ENCODE assay signal across 8 cellular contexts in the genomic region with DNA sequence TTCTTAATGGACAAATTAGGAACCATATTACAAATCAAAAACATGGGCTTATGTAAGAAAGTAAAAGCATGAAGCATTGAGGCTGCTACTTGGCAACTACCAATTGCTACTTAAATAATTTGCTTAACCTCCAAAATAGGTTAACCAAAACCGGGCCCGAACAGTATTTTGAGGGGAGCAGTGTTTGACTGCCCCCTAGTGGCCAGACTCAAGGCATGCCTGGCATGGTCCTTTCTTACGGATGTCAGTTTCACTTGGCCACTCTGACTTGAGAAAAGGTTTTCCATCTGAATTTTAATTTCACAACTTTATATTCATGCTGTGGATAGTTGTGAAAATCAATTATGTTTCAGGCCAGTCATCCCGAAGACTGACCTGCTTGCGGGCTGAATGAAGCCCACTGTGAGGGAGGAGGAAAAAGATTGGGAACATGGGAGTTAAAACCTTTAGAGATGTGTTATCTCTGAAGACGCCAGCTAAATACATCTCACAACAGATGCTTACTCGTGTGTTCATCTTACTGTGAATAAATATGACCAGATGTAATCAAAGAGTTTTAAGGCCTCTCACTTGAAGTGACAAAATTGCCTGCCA. TPM values are rescaled to one million over a fixed set of nuclear protein-coding genes. Genes with fewer than 3 reads are reported as not detected.
DNase-seq lines count a peak whose midpoint lies in the region; ATAC-seq and TF ChIP-seq lines count a peak whose summit lies in the region.

No MANE protein-coding gene starts in this region.

- ATAC-seq in GM19025 (IDR thresholded peaks at IDR 0.05; ENCODE audit: low read depth, unreplicated experiment) (peak; percentile 75), HG03378 (IDR thresholded peaks at IDR 0.05; ENCODE audit: unreplicated experiment) (peak; percentile 80)
- peak; percentile 81 to 86 for ATAC-seq in stimulated activated naive B cell treated with anti-CD40 and anti-IgM and Interleukin-4, amounts not matched to agents 10 μg/mL and 1 μg/mL and 100 μg/mL, for 72 hours (replicated peaks)

- TF ChIP-seq POLR2A in esophagus squamous epithelium (IDR thresholded peaks at IDR 0.05): no peak

- 8 to 12% methylated on average over 5 to 7 of the region's 7 CpGs for WGBS in esophagus squamous epithelium, 2 donors

- H3K27me3 ChIP-seq in esophagus squamous epithelium: no peaks in the 10 kb centered on the region

- H3K36me3 ChIP-seq in esophagus squamous epithelium: no peaks in the 10 kb centered on the region

- H3K4me1 ChIP-seq in esophagus squamous epithelium: peaks cover 0 to 6% (median 0%) of the 10 kb centered on the region in 3 donors

- peaks cover 0 to 4% (median 2%) of the 10 kb centered on the region in 3 donors for H3K27me3 Mint-ChIP-seq in CD14-positive monocyte (ENCODE audit: low read depth in 3 of 3)
- peaks cover 7% of the 10 kb centered on the region for H3K27me3 Mint-ChIP-seq in nephron (ENCODE audit: low read depth)
- peaks cover 10 to 14% of the 10 kb centered on the region in 2 donors for H3K27me3 Mint-ChIP-seq in stimulated activated naive B cell treated with anti-CD40 and anti-IgM and Interleukin-4, amounts not matched to agents 10 μg/mL and 1 μg/mL and 100 μg/mL, for 72 hours

- H3K4me3 Mint-ChIP-seq in CD14-positive monocyte: peak overlapping the region; percentile 34 to 78
- H3K4me3 Mint-ChIP-seq in nephron: peak overlapping the region; percentile 58 to 81 (median 73)
- no peak overlapping the region for H3K4me3 Mint-ChIP-seq in stimulated activated naive B cell treated with anti-CD40 and anti-IgM and Interleukin-4, amounts not matched to agents 10 μg/mL and 1 μg/mL and 100 μg/mL, for 72 hours

- H3K9me3 Mint-ChIP-seq in CD14-positive monocyte (no peaks in the 10 kb centered on the region), nephron (no peaks in the 10 kb centered on the region)
- H3K9me3 Mint-ChIP-seq in stimulated activated naive B cell treated with anti-CD40 and anti-IgM and Interleukin-4, amounts not matched to agents 10 μg/mL and 1 μg/mL and 100 μg/mL, for 72 hours: no peaks in the 10 kb centered on the region

- H3K4me1 Mint-ChIP-seq in CD14-positive monocyte (peaks cover 11% of the 10 kb centered on the region), nephron (peaks cover 4% of the 10 kb centered on the region)
- H3K4me1 Mint-ChIP-seq in stimulated activated naive B cell treated with anti-CD40 and anti-IgM and Interleukin-4, amounts not matched to agents 10 μg/mL and 1 μg/mL and 100 μg/mL, for 72 hours: peaks cover 2 to 5% of the 10 kb centered on the region in 2 donors

- H3K36me3 Mint-ChIP-seq in CD14-positive monocyte (peaks cover 3 to 11% of the 10 kb centered on the region in 2 donors), nephron (ENCODE audit: low read depth) (no peaks in the 10 kb centered on the region)
- H3K36me3 Mint-ChIP-seq in stimulated activated naive B cell treated with anti-CD40 and anti-IgM and Interleukin-4, amounts not matched to agents 10 μg/mL and 1 μg/mL and 100 μg/mL, for 72 hours: no peaks in the 10 kb centered on the region

- no peak overlapping the region for H3K27ac ChIP-seq in esophagus squamous epithelium

- intact Hi-C loops in CD14-positive monocyte (cut with micrococcal nuclease): loop anchor here (5.0 kb wide), 1 partner anchor 310 kb away; no protein-coding TSS in a partner anchor
- intact Hi-C loops in esophagus squamous epithelium (cut with DNase I): loop anchor here (5.0 kb wide), 1 partner anchor 310 kb away; no protein-coding TSS in a partner anchor

- DNase-seq in CD14-positive monocyte (ENCODE audit: low spot score) (peak; percentile 55), NOMO-1 (lab: John Stamatoyannopoulos, UW; ENCODE audit: unreplicated experiment in 2 of 2) (peak; percentile 73 to 80), esophagus squamous epithelium (lab: John Stamatoyannopoulos, UW) (no peak)
- DNase-seq in activated CD8-positive, alpha-beta memory T cell treated with anti-CD3 and anti-CD28 coated beads, Interleukin-2, amount 50 U/mL, for 48 hours: peak; percentile 81
- DNase-seq in stimulated activated naive B cell treated with anti-CD40 and anti-IgM and Interleukin-4, amounts not matched to agents 10 μg/mL and 1 μg/mL and 100 μg/mL, for 72 hours: peak; percentile 21

- TF ChIP-seq CTCF in CD14-positive monocyte (IDR thresholded peaks at IDR 0.05) (peak; percentile 99), esophagus squamous epithelium (IDR thresholded peaks at IDR 0.05) (peak; percentile 73 to 99 (median 89)), nephron (IDR thresholded peaks at IDR 0.05; ENCODE audit: unreplicated experiment in 3 of 3) (peak; percentile 98 to 100 (median 99))

- H3K9me3 ChIP-seq in esophagus squamous epithelium: no peaks in the 10 kb centered on the region

- H3K27ac Mint-ChIP-seq in CD14-positive monocyte (peak overlapping the region in 3 of 7 donors; percentile 27 to 80 (median 68)), nephron (peak overlapping the region in 1 of 3 experiments; percentile 39)
- no peak overlapping the region for H3K27ac Mint-ChIP-seq in stimulated activated naive B cell treated with anti-CD40 and anti-IgM and Interleukin-4, amounts not matched to agents 10 μg/mL and 1 μg/mL and 100 μg/mL, for 72 hours

- H3K4me3 ChIP-seq in esophagus squamous epithelium: no peak overlapping the region

RNA-seq across cellular contexts. Expression of gene RXFP2, which starts 2.9 kb away (rescaled TPM):
- polyA plus RNA-seq in CD14-positive monocyte: under 1 TPM; 0.38 to 0.69 TPM
- total RNA-seq in esophagus squamous epithelium: not detected

Comparison
In these comparisons a context has a peak if more than half of its experiments do, and no peak if none do; other contexts are left out.
1. H3K4me3 Mint-ChIP-seq: peak in CD14-positive monocyte (2 of 2) and nephron (3 of 3); none in stimulated activated naive B cell treated with anti-CD40 and anti-IgM and Interleukin-4, amounts not matched to agents 10 μg/mL and 1 μg/mL and 100 μg/mL, for 72 hours (0 of 2).
2. Peak in every context shown above with its lines, with median percentiles within 50 percentile points of each other: CTCF ChIP-seq and ATAC-seq.